In the genomic region with DNA sequence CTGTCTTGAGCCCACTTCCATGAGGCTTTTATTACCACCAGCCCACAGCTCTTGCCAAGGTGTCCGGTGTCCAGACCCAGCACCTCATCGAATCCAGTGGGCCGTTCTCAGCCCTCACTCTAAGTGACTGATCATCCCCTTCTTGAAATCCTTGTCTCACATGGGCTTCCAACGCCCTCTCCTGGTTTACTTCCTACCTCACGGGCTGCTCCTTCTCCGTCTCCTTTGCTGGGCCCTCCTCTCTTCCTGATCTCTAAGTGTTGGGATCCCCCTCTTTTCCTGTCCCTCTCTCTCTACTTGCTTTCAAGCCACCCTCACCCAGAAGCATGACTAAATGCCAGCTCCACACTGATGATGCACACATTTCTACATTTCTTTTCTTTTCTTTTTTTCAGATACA, we compare ENCODE assay signal across 10 cellular contexts. TPM values are rescaled to one million over a fixed set of nuclear protein-coding genes. Genes with fewer than 3 reads are reported as not detected.
DNase-seq lines count a peak whose midpoint lies in the region; ATAC-seq and TF ChIP-seq lines count a peak whose summit lies in the region.
"Had no signal": no experiment of that assay in that cellular context is flagged by ENCODE, and none has a peak within 500 bp of the region (broad histone marks: within the 10 kb centered on the region; RNA-seq: fewer than 3 reads in every experiment).

No MANE protein-coding gene starts in this region.

- no peaks in the 10 kb centered on the region; the same call in 1 of the 2 replicates for H3K36me3 Mint-ChIP-seq in HFFc6 (ENCODE audit: low read depth)

- 26 to 30% (median 29%) methylated on average over 6 of the region's 6 CpGs for WGBS in psoas muscle, 3 donors

- no peaks in the 10 kb centered on the region; the same call in 1 of the 2 replicates for H3K9me3 Mint-ChIP-seq in HFFc6

- intact Hi-C loops in psoas muscle (cut with DNase I) = loop anchor here in 1 of 2 donors (10.0 kb wide), 1 partner anchor 185 kb away; no protein-coding TSS in a partner anchor

- H3K27me3 ChIP-seq in kidney epithelial cell (ENCODE audit: control insufficient read depth, insufficient read depth, low read length) (peaks cover 27% of the 10 kb centered on the region), psoas muscle (ENCODE audit: insufficient read depth in 3 of 3, low read length in 2 of 3) (peaks cover under 1 to 34% (median 3%) of the 10 kb centered on the region in 3 donors)

- no peak overlapping the region for H3K4me3 ChIP-seq in kidney epithelial cell (ENCODE audit: low read depth, low read length)
- H3K4me3 ChIP-seq in psoas muscle = no peak overlapping the region

- peaks cover 30% of the 10 kb centered on the region for H3K27me3 Mint-ChIP-seq in HFFc6 (ENCODE audit: insufficient read depth)

- DNase-seq in DMS 273 treated with DMSO at 0.1 percent for 48 hours (lab: John Stamatoyannopoulos, UW) (peak; percentile 6), HFFc6 (peak; percentile 43), amniotic stem cell (lab: John Stamatoyannopoulos, UW) (peak; percentile 8), kidney epithelial cell (ENCODE audit: low read depth) (no peak), psoas muscle (no peak)
- DNase-seq: hippocampal formation, occipital lobe had no signal

- no peak overlapping the region for H3K27ac ChIP-seq in psoas muscle

- no peak overlapping the region for H3K4me3 Mint-ChIP-seq in HFFc6

- H3K27ac Mint-ChIP-seq in HFFc6 = no peak overlapping the region

- no peaks in the 10 kb centered on the region for H3K9me3 ChIP-seq in psoas muscle

- TF ChIP-seq CTCF in HFFc6 (IDR thresholded peaks at IDR 0.05) = peak; percentile 72
- peak; percentile 23 for TF ChIP-seq CTCF in kidney epithelial cell (IDR thresholded peaks at IDR 0.05; ENCODE audit: insufficient read depth, low read length, poor library complexity, severe bottlenecking)
- no peak for TF ChIP-seq CTCF in psoas muscle (IDR thresholded peaks at IDR 0.05)

- no peaks in the 10 kb centered on the region for H3K4me1 ChIP-seq in psoas muscle

- H3K4me1 Mint-ChIP-seq in HFFc6 (ENCODE audit: low read depth) = peaks cover 8% of the 10 kb centered on the region

- H3K36me3 ChIP-seq in kidney epithelial cell (ENCODE audit: control insufficient read depth, insufficient read depth, low read length) (no peaks in the 10 kb centered on the region), psoas muscle (ENCODE audit: insufficient read depth in 1 of 2, low read depth in 1 of 2) (no peaks in the 10 kb centered on the region)

- ATAC-seq in GM19023 (IDR thresholded peaks at IDR 0.05; ENCODE audit: unreplicated experiment) = no peak
- ATAC-seq in psoas muscle = no peak
- ATAC-seq in HG03457 (IDR thresholded peaks at IDR 0.05; ENCODE audit: unreplicated experiment) = no peak
- no peak for ATAC-seq in GM18867 (IDR thresholded peaks at IDR 0.05; ENCODE audit: unreplicated experiment)

RNA-seq across cellular contexts. Expression of a gene that starts 9.0 kb away (rescaled TPM):
- total RNA-seq in HFFc6 (2021; fragmentation: NEBNext Ultra II Directional; extraction: Animal tissue kit (Norgen Biotek cat#: 25700)) = not detected
- total RNA-seq in kidney epithelial cell (0.55 TPM in 1 of 2 replicates, not detected in the other), psoas muscle (not detected)
- not detected for polyA plus RNA-seq in psoas muscle
- total RNA-seq: occipital lobe had no signal

RNA-seq across cellular contexts. Expression of a gene that starts 21.6 kb away (rescaled TPM):
- total RNA-seq in HFFc6 (2021; fragmentation: NEBNext Ultra II Directional; extraction: Animal tissue kit (Norgen Biotek cat#: 25700)) = under 1 TPM; 0.48 to 0.99 (median 0.70) TPM
- total RNA-seq in kidney epithelial cell = 0.25 TPM in 1 of 2 replicates, not detected in the other
- 1 to 10 TPM in 1 of 4 donors, under 1 TPM in 3; 0.50 to 1.7 (median 0.85) TPM for total RNA-seq in psoas muscle
- polyA plus RNA-seq in psoas muscle = under 1 TPM; 0.30 to 0.94 (median 0.56) TPM
- total RNA-seq: occipital lobe had no signal

RNA-seq across cellular contexts. Expression of a gene that starts 21.9 kb away (rescaled TPM):
- 100 to 1,000 TPM; 306 to 382 (median 317) TPM for total RNA-seq in HFFc6 (2021; fragmentation: NEBNext Ultra II Directional; extraction: Animal tissue kit (Norgen Biotek cat#: 25700))
- total RNA-seq in kidney epithelial cell (303 and 382 TPM in 2 replicates), psoas muscle (100 to 1,000 TPM; 164 to 190 (median 178) TPM)
- 100 to 1,000 TPM; 144 to 258 (median 207) TPM for polyA plus RNA-seq in psoas muscle

Comparison
In these comparisons a context has a peak if more than half of its experiments do, and no peak if none do; other contexts are left out.
1. DNase-seq: peak in DMS 273 treated with DMSO at 0.1 percent for 48 hours (single experiment), HFFc6 (single experiment) and amniotic stem cell (single experiment); none in kidney epithelial cell (single experiment) and psoas muscle (0 of 2).